In genomic region chrX:109826954-109827708, GRCh38 we compare ENCODE assay signal across 1 cellular context.
TF ChIP-seq lines count a peak whose summit lies in the region.

No MANE protein-coding gene starts in this region.

TF ChIP-seq in WTC11, 78 proteins besides CTCF, POLR2A, EP300 and RAD21 (continued from another document):
- TF ChIP-seq, protein P1, sequence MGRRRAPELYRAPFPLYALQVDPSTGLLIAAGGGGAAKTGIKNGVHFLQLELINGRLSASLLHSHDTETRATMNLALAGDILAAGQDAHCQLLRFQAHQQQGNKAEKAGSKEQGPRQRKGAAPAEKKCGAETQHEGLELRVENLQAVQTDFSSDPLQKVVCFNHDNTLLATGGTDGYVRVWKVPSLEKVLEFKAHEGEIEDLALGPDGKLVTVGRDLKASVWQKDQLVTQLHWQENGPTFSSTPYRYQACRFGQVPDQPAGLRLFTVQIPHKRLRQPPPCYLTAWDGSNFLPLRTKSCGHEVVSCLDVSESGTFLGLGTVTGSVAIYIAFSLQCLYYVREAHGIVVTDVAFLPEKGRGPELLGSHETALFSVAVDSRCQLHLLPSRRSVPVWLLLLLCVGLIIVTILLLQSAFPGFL (CRISPR knock-in tag; IDR thresholded peaks at IDR 0.05; ENCODE audit: borderline replicate concordance): no peak
- TF ChIP-seq, protein P2, sequence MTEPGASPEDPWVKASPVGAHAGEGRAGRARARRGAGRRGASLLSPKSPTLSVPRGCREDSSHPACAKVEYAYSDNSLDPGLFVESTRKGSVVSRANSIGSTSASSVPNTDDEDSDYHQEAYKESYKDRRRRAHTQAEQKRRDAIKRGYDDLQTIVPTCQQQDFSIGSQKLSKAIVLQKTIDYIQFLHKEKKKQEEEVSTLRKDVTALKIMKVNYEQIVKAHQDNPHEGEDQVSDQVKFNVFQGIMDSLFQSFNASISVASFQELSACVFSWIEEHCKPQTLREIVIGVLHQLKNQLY (CRISPR knock-in tag; IDR thresholded peaks at IDR 0.05): no peak
- TF ChIP-seq, protein P3, sequence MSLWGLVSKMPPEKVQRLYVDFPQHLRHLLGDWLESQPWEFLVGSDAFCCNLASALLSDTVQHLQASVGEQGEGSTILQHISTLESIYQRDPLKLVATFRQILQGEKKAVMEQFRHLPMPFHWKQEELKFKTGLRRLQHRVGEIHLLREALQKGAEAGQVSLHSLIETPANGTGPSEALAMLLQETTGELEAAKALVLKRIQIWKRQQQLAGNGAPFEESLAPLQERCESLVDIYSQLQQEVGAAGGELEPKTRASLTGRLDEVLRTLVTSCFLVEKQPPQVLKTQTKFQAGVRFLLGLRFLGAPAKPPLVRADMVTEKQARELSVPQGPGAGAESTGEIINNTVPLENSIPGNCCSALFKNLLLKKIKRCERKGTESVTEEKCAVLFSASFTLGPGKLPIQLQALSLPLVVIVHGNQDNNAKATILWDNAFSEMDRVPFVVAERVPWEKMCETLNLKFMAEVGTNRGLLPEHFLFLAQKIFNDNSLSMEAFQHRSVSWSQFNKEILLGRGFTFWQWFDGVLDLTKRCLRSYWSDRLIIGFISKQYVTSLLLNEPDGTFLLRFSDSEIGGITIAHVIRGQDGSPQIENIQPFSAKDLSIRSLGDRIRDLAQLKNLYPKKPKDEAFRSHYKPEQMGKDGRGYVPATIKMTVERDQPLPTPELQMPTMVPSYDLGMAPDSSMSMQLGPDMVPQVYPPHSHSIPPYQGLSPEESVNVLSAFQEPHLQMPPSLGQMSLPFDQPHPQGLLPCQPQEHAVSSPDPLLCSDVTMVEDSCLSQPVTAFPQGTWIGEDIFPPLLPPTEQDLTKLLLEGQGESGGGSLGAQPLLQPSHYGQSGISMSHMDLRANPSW (CRISPR knock-in tag; conservative IDR thresholded peaks at IDR 0.05; ENCODE audit: low read depth): no peak
- TF ChIP-seq PRDM15 (CRISPR knock-in tag; IDR thresholded peaks at IDR 0.05) (no peak), AFF4 (CRISPR knock-in tag; IDR thresholded peaks at IDR 0.05; ENCODE audit: borderline replicate concordance) (no peak), ATF2 (CRISPR knock-in tag; IDR thresholded peaks at IDR 0.05; ENCODE audit: borderline replicate concordance, low read depth) (no peak), TP53 (CRISPR knock-in tag; IDR thresholded peaks at IDR 0.05) (no peak)
- TF ChIP-seq, protein P4, sequence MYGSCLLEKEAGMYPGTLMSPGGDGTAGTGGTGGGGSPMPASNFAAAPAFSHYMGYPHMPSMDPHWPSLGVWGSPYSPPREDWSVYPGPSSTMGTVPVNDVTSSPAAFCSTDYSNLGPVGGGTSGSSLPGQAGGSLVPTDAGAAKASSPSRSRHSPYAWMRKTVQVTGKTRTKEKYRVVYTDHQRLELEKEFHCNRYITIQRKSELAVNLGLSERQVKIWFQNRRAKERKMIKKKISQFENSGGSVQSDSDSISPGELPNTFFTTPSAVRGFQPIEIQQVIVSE (CRISPR knock-in tag; IDR thresholded peaks at IDR 0.05; ENCODE audit: borderline replicate concordance): no peak
